In the genomic region with DNA sequence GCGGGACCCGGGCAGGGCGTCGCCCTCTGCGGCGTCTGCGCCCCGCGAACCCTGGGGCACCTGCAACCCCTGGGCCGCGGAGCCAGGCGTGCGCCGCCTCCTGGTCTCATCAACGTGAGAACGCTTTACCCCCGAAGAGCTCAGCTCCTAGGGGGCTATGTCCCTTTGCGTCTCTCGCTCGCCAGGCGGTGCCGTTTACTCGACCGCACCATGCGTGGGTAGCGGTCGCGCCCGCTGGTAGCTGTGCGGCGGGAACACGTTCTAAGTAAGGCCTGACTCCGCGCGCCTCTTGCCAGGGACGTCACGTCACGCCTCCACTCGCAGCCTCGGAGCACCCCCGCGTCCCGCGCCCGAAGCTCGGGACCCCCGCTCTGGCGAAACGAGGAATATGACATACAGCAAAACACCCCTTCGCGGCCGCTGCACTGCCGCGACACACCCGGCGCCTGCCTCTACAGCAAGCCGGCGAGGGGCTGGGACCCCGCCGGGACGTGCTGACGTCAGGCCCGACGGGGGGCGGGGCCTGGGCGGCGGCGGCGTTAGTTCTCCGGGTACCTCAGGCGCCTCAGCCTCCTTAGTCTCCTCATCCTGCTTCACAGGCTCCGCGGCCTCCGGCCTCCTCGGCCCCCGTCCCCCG, we compare ENCODE assay signal across 1 cellular context.
TF ChIP-seq lines count a peak whose summit lies in the region.

A gene with protein sequence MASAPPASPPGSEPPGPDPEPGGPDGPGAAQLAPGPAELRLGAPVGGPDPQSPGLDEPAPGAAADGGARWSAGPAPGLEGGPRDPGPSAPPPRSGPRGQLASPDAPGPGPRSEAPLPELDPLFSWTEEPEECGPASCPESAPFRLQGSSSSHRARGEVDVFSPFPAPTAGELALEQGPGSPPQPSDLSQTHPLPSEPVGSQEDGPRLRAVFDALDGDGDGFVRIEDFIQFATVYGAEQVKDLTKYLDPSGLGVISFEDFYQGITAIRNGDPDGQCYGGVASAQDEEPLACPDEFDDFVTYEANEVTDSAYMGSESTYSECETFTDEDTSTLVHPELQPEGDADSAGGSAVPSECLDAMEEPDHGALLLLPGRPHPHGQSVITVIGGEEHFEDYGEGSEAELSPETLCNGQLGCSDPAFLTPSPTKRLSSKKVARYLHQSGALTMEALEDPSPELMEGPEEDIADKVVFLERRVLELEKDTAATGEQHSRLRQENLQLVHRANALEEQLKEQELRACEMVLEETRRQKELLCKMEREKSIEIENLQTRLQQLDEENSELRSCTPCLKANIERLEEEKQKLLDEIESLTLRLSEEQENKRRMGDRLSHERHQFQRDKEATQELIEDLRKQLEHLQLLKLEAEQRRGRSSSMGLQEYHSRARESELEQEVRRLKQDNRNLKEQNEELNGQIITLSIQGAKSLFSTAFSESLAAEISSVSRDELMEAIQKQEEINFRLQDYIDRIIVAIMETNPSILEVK (plus strand): TSS at position 568 of the 637 bp plus-strand sequence. CDS start 358 bp downstream, outside the sequence.

TF ChIP-seq in HEK293, 187 proteins besides CTCF, POLR2A, EP300 and RAD21 (continued from another document and continues in another):
- TF ChIP-seq ZNF514 (tag by site-specific recombination; IDR thresholded peaks at IDR 0.05) (no peak), MEIS1 (CRISPR knock-in tag; IDR thresholded peaks at IDR 0.05; ENCODE audit: borderline replicate concordance) (no peak), ZNF629 (tag by site-specific recombination; IDR thresholded peaks at IDR 0.05) (peak; percentile 90), ZNF140 (tag by site-specific recombination; IDR thresholded peaks at IDR 0.05) (no peak), GLI2 (tag by site-specific recombination; IDR thresholded peaks at IDR 0.05; ENCODE audit: borderline replicate concordance, low read depth) (no peak), ZNF404 (tag by site-specific recombination; IDR thresholded peaks at IDR 0.05) (no peak), ZNF626 (tag by site-specific recombination; IDR thresholded peaks at IDR 0.05) (no peak), YY2 (tag by site-specific recombination; IDR thresholded peaks at IDR 0.05) (no peak), ZNF354C (tag by site-specific recombination; IDR thresholded peaks at IDR 0.05; ENCODE audit: borderline replicate concordance, low read depth) (no peak), KLF7 (tag by site-specific recombination; IDR thresholded peaks at IDR 0.05; ENCODE audit: borderline replicate concordance) (0 out of 2 replicates have a peak, but pooled peaks have one; percentile 44), ZNF433 (tag by site-specific recombination; IDR thresholded peaks at IDR 0.05; ENCODE audit: low read depth) (no peak), ZBTB8A (tag by site-specific recombination; IDR thresholded peaks at IDR 0.05) (peak; percentile 89), ZNF274 (IDR thresholded peaks at IDR 0.05; ENCODE audit: low read length) (no peak), ZNF274 (tag by site-specific recombination; IDR thresholded peaks at IDR 0.05; ENCODE audit: borderline replicate concordance) (no peak), GLIS1 (tag by site-specific recombination; IDR thresholded peaks at IDR 0.05) (peak; percentile 34; the same call in 1 of the 2 replicates), ZNF266 (tag by site-specific recombination; IDR thresholded peaks at IDR 0.05; ENCODE audit: low read depth) (no peak), ZNF114 (tag by site-specific recombination; IDR thresholded peaks at IDR 0.05) (no peak), ZEB2 (tag by site-specific recombination; IDR thresholded peaks at IDR 0.05) (peak; percentile 84), KLF1 (tag by site-specific recombination; IDR thresholded peaks at IDR 0.05) (peak; percentile 65), ZNF146 (tag by site-specific recombination; IDR thresholded peaks at IDR 0.05) (no peak), SP3 (tag by site-specific recombination; IDR thresholded peaks at IDR 0.05) (peak; percentile 65), ZNF501 (tag by site-specific recombination; IDR thresholded peaks at IDR 0.05) (peak; percentile 94), SP2 (tag by site-specific recombination; IDR thresholded peaks at IDR 0.05) (peak; percentile 40), ZNF48 (tag by site-specific recombination; IDR thresholded peaks at IDR 0.05) (no peak), ZNF510 (tag by site-specific recombination; IDR thresholded peaks at IDR 0.05; ENCODE audit: insufficient replicate concordance) (no peak), ZFP41 (tag by site-specific recombination; IDR thresholded peaks at IDR 0.05; ENCODE audit: borderline replicate concordance) (no peak), HOXD13 (CRISPR knock-in tag; IDR thresholded peaks at IDR 0.05; ENCODE audit: borderline replicate concordance) (no peak)
- TF ChIP-seq, protein P1, sequence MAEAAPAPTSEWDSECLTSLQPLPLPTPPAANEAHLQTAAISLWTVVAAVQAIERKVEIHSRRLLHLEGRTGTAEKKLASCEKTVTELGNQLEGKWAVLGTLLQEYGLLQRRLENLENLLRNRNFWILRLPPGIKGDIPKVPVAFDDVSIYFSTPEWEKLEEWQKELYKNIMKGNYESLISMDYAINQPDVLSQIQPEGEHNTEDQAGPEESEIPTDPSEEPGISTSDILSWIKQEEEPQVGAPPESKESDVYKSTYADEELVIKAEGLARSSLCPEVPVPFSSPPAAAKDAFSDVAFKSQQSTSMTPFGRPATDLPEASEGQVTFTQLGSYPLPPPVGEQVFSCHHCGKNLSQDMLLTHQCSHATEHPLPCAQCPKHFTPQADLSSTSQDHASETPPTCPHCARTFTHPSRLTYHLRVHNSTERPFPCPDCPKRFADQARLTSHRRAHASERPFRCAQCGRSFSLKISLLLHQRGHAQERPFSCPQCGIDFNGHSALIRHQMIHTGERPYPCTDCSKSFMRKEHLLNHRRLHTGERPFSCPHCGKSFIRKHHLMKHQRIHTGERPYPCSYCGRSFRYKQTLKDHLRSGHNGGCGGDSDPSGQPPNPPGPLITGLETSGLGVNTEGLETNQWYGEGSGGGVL (tag by site-specific recombination; IDR thresholded peaks at IDR 0.05): peak; percentile 27; the same call in 1 of the 2 replicates
- TF ChIP-seq, protein P2, sequence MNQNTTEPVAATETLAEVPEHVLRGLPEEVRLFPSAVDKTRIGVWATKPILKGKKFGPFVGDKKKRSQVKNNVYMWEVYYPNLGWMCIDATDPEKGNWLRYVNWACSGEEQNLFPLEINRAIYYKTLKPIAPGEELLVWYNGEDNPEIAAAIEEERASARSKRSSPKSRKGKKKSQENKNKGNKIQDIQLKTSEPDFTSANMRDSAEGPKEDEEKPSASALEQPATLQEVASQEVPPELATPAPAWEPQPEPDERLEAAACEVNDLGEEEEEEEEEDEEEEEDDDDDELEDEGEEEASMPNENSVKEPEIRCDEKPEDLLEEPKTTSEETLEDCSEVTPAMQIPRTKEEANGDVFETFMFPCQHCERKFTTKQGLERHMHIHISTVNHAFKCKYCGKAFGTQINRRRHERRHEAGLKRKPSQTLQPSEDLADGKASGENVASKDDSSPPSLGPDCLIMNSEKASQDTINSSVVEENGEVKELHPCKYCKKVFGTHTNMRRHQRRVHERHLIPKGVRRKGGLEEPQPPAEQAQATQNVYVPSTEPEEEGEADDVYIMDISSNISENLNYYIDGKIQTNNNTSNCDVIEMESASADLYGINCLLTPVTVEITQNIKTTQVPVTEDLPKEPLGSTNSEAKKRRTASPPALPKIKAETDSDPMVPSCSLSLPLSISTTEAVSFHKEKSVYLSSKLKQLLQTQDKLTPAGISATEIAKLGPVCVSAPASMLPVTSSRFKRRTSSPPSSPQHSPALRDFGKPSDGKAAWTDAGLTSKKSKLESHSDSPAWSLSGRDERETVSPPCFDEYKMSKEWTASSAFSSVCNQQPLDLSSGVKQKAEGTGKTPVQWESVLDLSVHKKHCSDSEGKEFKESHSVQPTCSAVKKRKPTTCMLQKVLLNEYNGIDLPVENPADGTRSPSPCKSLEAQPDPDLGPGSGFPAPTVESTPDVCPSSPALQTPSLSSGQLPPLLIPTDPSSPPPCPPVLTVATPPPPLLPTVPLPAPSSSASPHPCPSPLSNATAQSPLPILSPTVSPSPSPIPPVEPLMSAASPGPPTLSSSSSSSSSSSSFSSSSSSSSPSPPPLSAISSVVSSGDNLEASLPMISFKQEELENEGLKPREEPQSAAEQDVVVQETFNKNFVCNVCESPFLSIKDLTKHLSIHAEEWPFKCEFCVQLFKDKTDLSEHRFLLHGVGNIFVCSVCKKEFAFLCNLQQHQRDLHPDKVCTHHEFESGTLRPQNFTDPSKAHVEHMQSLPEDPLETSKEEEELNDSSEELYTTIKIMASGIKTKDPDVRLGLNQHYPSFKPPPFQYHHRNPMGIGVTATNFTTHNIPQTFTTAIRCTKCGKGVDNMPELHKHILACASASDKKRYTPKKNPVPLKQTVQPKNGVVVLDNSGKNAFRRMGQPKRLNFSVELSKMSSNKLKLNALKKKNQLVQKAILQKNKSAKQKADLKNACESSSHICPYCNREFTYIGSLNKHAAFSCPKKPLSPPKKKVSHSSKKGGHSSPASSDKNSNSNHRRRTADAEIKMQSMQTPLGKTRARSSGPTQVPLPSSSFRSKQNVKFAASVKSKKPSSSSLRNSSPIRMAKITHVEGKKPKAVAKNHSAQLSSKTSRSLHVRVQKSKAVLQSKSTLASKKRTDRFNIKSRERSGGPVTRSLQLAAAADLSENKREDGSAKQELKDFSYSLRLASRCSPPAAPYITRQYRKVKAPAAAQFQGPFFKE (tag by site-specific recombination; IDR thresholded peaks at IDR 0.05; ENCODE audit: borderline replicate concordance): no peak
- TF ChIP-seq, protein P3, sequence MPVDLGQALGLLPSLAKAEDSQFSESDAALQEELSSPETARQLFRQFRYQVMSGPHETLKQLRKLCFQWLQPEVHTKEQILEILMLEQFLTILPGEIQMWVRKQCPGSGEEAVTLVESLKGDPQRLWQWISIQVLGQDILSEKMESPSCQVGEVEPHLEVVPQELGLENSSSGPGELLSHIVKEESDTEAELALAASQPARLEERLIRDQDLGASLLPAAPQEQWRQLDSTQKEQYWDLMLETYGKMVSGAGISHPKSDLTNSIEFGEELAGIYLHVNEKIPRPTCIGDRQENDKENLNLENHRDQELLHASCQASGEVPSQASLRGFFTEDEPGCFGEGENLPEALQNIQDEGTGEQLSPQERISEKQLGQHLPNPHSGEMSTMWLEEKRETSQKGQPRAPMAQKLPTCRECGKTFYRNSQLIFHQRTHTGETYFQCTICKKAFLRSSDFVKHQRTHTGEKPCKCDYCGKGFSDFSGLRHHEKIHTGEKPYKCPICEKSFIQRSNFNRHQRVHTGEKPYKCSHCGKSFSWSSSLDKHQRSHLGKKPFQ (tag by site-specific recombination; IDR thresholded peaks at IDR 0.05): no peak
- TF ChIP-seq, protein P4, sequence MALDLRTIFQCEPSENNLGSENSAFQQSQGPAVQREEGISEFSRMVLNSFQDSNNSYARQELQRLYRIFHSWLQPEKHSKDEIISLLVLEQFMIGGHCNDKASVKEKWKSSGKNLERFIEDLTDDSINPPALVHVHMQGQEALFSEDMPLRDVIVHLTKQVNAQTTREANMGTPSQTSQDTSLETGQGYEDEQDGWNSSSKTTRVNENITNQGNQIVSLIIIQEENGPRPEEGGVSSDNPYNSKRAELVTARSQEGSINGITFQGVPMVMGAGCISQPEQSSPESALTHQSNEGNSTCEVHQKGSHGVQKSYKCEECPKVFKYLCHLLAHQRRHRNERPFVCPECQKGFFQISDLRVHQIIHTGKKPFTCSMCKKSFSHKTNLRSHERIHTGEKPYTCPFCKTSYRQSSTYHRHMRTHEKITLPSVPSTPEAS (tag by site-specific recombination; IDR thresholded peaks at IDR 0.05): no peak
- TF ChIP-seq, protein P5, sequence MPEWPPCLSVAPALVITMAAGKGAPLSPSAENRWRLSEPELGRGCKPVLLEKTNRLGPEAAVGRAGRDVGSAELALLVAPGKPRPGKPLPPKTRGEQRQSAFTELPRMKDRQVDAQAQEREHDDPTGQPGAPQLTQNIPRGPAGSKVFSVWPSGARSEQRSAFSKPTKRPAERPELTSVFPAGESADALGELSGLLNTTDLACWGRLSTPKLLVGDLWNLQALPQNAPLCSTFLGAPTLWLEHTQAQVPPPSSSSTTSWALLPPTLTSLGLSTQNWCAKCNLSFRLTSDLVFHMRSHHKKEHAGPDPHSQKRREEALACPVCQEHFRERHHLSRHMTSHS (tag by site-specific recombination; IDR thresholded peaks at IDR 0.05): 0 out of 2 replicates have a peak, but pooled peaks have one; percentile 10
- TF ChIP-seq, protein P6, sequence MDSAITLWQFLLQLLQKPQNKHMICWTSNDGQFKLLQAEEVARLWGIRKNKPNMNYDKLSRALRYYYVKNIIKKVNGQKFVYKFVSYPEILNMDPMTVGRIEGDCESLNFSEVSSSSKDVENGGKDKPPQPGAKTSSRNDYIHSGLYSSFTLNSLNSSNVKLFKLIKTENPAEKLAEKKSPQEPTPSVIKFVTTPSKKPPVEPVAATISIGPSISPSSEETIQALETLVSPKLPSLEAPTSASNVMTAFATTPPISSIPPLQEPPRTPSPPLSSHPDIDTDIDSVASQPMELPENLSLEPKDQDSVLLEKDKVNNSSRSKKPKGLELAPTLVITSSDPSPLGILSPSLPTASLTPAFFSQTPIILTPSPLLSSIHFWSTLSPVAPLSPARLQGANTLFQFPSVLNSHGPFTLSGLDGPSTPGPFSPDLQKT (IDR thresholded peaks at IDR 0.05; ENCODE audit: borderline replicate concordance, low read depth, low read length): no peak
- TF ChIP-seq, protein P7, sequence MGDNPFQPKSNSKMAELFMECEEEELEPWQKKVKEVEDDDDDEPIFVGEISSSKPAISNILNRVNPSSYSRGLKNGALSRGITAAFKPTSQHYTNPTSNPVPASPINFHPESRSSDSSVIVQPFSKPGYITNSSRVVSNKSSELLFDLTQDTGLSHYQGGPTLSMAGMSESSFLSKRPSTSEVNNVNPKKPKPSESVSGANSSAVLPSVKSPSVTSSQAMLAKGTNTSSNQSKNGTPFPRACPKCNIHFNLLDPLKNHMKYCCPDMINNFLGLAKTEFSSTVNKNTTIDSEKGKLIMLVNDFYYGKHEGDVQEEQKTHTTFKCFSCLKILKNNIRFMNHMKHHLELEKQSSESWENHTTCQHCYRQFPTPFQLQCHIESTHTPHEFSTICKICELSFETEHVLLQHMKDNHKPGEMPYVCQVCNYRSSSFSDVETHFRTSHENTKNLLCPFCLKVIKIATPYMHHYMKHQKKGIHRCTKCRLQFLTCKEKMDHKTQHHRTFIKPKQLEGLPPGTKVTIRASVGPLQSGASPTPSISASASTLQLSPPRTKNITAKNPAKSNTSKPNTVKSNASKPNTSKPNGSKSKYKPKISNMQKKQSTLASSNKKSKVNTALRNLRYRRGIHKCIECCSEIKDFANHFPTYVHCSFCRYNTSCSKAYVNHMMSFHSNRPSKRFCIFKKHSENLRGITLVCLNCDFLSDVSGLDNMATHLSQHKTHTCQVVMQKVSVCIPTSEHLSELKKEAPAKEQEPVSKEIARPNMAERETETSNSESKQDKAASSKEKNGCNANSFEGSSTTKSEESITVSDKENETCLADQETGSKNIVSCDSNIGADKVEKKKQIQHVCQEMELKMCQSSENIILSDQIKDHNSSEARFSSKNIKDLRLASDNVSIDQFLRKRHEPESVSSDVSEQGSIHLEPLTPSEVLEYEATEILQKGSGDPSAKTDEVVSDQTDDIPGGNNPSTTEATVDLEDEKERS (tag by site-specific recombination; IDR thresholded peaks at IDR 0.05): no peak
- TF ChIP-seq, protein P8, sequence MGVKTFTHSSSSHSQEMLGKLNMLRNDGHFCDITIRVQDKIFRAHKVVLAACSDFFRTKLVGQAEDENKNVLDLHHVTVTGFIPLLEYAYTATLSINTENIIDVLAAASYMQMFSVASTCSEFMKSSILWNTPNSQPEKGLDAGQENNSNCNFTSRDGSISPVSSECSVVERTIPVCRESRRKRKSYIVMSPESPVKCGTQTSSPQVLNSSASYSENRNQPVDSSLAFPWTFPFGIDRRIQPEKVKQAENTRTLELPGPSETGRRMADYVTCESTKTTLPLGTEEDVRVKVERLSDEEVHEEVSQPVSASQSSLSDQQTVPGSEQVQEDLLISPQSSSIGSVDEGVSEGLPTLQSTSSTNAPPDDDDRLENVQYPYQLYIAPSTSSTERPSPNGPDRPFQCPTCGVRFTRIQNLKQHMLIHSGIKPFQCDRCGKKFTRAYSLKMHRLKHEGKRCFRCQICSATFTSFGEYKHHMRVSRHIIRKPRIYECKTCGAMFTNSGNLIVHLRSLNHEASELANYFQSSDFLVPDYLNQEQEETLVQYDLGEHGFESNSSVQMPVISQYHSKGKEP (tag by site-specific recombination; IDR thresholded peaks at IDR 0.05): no peak
